2 cellular contexts compared by ENCODE assay signal in genomic region chr5:159145160-159145559, GRCh38. TPM values are rescaled to one million over a fixed set of nuclear protein-coding genes. Genes with fewer than 3 reads are reported as not detected.
"Had no signal": no experiment of that assay in that cellular context is flagged by ENCODE, and none has a peak within 500 bp of the region (broad histone marks: within the 10 kb centered on the region; RNA-seq: fewer than 3 reads in every experiment).

No MANE protein-coding gene starts in this region.

RNA-seq across cellular contexts. Expression of gene EBF1, which starts 45.4 kb away (rescaled TPM):
- total RNA-seq: activated CD4-positive, alpha-beta memory T cell treated with anti-CD3 and anti-CD28 coated beads for 36 hours; activated CD8-positive, alpha-beta memory T cell treated with anti-CD3 and anti-CD28 coated beads for 36 hours had no signal
